1 cellular context compared by ENCODE assay signal in the genomic region with DNA sequence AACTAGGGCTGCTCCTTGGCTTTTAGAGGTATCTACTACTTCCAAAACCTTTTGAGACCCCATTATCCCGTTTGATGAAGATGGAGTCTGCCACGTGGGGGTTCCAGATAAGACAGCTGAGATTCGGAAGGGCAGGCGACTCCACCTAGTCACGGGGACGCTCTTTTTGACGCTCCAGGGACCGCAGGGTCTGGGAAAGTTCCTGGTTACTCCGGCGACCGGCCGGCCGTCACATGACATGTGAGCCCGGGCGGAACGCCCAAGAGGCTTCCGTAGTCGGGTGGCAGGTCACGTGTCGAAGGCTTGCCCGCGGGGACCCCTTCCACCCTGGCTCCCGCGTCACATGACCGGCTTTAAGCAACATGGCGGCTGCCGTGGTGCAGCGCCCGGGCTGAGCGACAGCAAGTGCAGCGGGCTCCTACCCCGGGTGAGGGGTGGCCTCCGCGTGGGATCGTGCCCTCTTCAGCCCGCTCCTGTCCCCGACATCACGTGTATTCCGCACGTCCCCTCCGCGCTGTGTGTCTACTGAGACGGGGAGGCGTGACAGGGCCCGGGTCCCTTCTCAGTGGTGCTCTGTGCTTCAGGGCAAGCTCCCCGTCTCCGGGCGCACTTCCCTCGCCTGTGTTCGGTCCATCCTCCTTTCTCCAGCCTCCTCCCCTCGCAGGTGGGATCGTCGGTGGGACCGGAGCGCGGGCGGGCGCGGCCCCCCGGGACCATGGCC.
TF ChIP-seq lines count a peak whose summit lies in the region.

A gene with protein sequence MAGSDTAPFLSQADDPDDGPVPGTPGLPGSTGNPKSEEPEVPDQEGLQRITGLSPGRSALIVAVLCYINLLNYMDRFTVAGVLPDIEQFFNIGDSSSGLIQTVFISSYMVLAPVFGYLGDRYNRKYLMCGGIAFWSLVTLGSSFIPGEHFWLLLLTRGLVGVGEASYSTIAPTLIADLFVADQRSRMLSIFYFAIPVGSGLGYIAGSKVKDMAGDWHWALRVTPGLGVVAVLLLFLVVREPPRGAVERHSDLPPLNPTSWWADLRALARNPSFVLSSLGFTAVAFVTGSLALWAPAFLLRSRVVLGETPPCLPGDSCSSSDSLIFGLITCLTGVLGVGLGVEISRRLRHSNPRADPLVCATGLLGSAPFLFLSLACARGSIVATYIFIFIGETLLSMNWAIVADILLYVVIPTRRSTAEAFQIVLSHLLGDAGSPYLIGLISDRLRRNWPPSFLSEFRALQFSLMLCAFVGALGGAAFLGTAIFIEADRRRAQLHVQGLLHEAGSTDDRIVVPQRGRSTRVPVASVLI (plus strand): TSS at position 342 of the 721 bp plus-strand sequence. CDS start 374 bp downstream, at position 716.

TF ChIP-seq in HCT116, 20 proteins besides CTCF, POLR2A, EP300 and RAD21 (continued from another document):
- TF ChIP-seq, protein P1, sequence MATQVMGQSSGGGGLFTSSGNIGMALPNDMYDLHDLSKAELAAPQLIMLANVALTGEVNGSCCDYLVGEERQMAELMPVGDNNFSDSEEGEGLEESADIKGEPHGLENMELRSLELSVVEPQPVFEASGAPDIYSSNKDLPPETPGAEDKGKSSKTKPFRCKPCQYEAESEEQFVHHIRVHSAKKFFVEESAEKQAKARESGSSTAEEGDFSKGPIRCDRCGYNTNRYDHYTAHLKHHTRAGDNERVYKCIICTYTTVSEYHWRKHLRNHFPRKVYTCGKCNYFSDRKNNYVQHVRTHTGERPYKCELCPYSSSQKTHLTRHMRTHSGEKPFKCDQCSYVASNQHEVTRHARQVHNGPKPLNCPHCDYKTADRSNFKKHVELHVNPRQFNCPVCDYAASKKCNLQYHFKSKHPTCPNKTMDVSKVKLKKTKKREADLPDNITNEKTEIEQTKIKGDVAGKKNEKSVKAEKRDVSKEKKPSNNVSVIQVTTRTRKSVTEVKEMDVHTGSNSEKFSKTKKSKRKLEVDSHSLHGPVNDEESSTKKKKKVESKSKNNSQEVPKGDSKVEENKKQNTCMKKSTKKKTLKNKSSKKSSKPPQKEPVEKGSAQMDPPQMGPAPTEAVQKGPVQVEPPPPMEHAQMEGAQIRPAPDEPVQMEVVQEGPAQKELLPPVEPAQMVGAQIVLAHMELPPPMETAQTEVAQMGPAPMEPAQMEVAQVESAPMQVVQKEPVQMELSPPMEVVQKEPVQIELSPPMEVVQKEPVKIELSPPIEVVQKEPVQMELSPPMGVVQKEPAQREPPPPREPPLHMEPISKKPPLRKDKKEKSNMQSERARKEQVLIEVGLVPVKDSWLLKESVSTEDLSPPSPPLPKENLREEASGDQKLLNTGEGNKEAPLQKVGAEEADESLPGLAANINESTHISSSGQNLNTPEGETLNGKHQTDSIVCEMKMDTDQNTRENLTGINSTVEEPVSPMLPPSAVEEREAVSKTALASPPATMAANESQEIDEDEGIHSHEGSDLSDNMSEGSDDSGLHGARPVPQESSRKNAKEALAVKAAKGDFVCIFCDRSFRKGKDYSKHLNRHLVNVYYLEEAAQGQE (IDR thresholded peaks at IDR 0.05; ENCODE audit: low read depth) = no peak
- TF ChIP-seq EGR1 (IDR thresholded peaks at IDR 0.05; ENCODE audit: low read depth) = no peak
- TF ChIP-seq FOSL1 (IDR thresholded peaks at IDR 0.05; ENCODE audit: low read depth) = no peak
- peak; percentile 67; the same call in 1 of the 2 replicates for TF ChIP-seq ZFX (IDR thresholded peaks at IDR 0.05)
- peak; percentile 98 for TF ChIP-seq YY1 (IDR thresholded peaks at IDR 0.05; ENCODE audit: extremely low read depth, insufficient replicate concordance, low read depth, low read length)
